19 cellular contexts compared by ENCODE assay signal in genomic region chr3:38640661-38641441, GRCh38. TPM values are rescaled to one million over a fixed set of nuclear protein-coding genes. Genes with fewer than 3 reads are reported as not detected.
DNase-seq lines count a peak whose midpoint lies in the region; ATAC-seq and TF ChIP-seq lines count a peak whose summit lies in the region.
"Had no signal": no experiment of that assay in that cellular context is flagged by ENCODE, and none has a peak within 500 bp of the region (broad histone marks: within the 10 kb centered on the region; RNA-seq: fewer than 3 reads in every experiment).

No MANE protein-coding gene starts in this region.

- H3K27ac ChIP-seq in GM23338 (ENCODE audit: low read depth) (no peak overlapping the region), HUES64 (ENCODE audit: low read depth, low read length) (no peak overlapping the region)
- H3K27ac ChIP-seq: esophagus squamous epithelium, pancreas had no signal

- TF ChIP-seq CTCF in GM23338 (conservative IDR thresholded peaks at IDR 0.05; ENCODE audit: low read depth in 2 of 2): no peak
- TF ChIP-seq CTCF in brain (conservative IDR thresholded peaks at IDR 0.05): no peak
- no peak for TF ChIP-seq CTCF in neural crest cell (conservative IDR thresholded peaks at IDR 0.05)

- H3K4me1 Mint-ChIP-seq in GM23338: peaks cover 46% of the 10 kb centered on the region
- H3K4me1 Mint-ChIP-seq in brain: peaks cover 33% of the 10 kb centered on the region
- H3K4me1 Mint-ChIP-seq in neural crest cell: peaks cover 7% of the 10 kb centered on the region

- H3K36me3 Mint-ChIP-seq in GM23338 (ENCODE audit: low read depth) (no peaks in the 10 kb centered on the region), brain (no peaks in the 10 kb centered on the region), neural crest cell (ENCODE audit: low read depth) (no peaks in the 10 kb centered on the region)

- H3K79me2 ChIP-seq in GM23338 (replicated peaks; ENCODE audit: insufficient read depth): no peaks in the 10 kb centered on the region

- no peaks in the 10 kb centered on the region for H3F3A ChIP-seq in GM23338 (replicated peaks; ENCODE audit: low read depth)

- H3K9ac ChIP-seq in HUES64 (ENCODE audit: low read depth, low read length): no peak overlapping the region

- WGBS in HUES64: 18% methylated on average over 18 of the region's 18 CpGs

- H2AFZ ChIP-seq in GM23338: no peak overlapping the region

- no peaks in the 10 kb centered on the region for H3K9me3 ChIP-seq in HUES64 (ENCODE audit: insufficient read depth, low read depth, low read length)
- H3K9me3 ChIP-seq: esophagus squamous epithelium, pancreas had no signal

- H4K20me1 ChIP-seq in GM23338 (replicated peaks; ENCODE audit: insufficient read depth): 0 out of 2 replicates have a peak, but pooled peaks cover 4% of the 10 kb centered on the region

- H3K4me1 ChIP-seq in GM23338 (ENCODE audit: insufficient read depth) (peaks cover 36% of the 10 kb centered on the region), HUES64 (ENCODE audit: insufficient read depth, low read length) (peaks cover 27% of the 10 kb centered on the region)
- H3K4me1 ChIP-seq: esophagus squamous epithelium, pancreas had no signal

- H3K27me3 ChIP-seq in GM23338 (ENCODE audit: insufficient read depth) (no peaks in the 10 kb centered on the region), HUES64 (ENCODE audit: insufficient read depth, low read length) (peaks cover 22% of the 10 kb centered on the region; the same call in 1 of the 2 replicates)
- H3K27me3 ChIP-seq: pancreas had no signal

- H3K4me2 ChIP-seq in GM23338: peak overlapping the region; percentile 40

- no peaks in the 10 kb centered on the region for H3K36me3 ChIP-seq in GM23338 (ENCODE audit: insufficient read depth)
- no peaks in the 10 kb centered on the region for H3K36me3 ChIP-seq in HUES64 (ENCODE audit: insufficient read depth, low read length)
- H3K36me3 ChIP-seq: esophagus squamous epithelium, pancreas had no signal

- H3K27me3 Mint-ChIP-seq in GM23338 (ENCODE audit: insufficient read depth, low read depth, poor library complexity) (peaks cover 15% of the 10 kb centered on the region), brain (peaks cover 3% of the 10 kb centered on the region), neural crest cell (ENCODE audit: low read depth) (peaks cover 5% of the 10 kb centered on the region)
- H3K27me3 Mint-ChIP-seq: stimulated activated naive CD8-positive, alpha-beta T cell treated with anti-CD3 and anti-CD28 coated beads, Interleukin-15, Interleukin-2, amounts not matched to agents 100 ng/mL and 50 ng/mL, for 24 hours had no signal

- H3K9me3 Mint-ChIP-seq in GM23338 (no peaks in the 10 kb centered on the region), brain (peaks cover 0 to 2% (median 0%) of the 10 kb centered on the region in 5 experiments), neural crest cell (no peaks in the 10 kb centered on the region)
- H3K9me3 Mint-ChIP-seq: central memory CD8-positive, alpha-beta T cell; stimulated activated naive CD8-positive, alpha-beta T cell treated with anti-CD3 and anti-CD28 coated beads, Interleukin-15, Interleukin-2, amounts not matched to agents 100 ng/mL and 50 ng/mL, for 24 hours had no signal

- peak overlapping the region; percentile 21 for H3K4me3 ChIP-seq in GM23338
- H3K4me3 ChIP-seq in HUES64 (ENCODE audit: low read length): peak overlapping the region; percentile 15; the same call in 1 of the 2 replicates
- H3K4me3 ChIP-seq: esophagus squamous epithelium, pancreas had no signal

- peak; percentile 84 for ATAC-seq in GM23338
- ATAC-seq: pancreas had no signal

- peak; percentile 90 for DNase-seq in GM23338 (ENCODE audit: low spot score)
- peak; percentile 48 for DNase-seq in neural crest cell (ENCODE audit: low read depth, low spot score)
- no peak for DNase-seq in HT-29 (ENCODE audit: low spot score)
- DNase-seq in activated CD4-positive, alpha-beta T cell treated with anti-CD3 and anti-CD28 coated beads, Interleukin-2, amount 50 U/mL, for 1 hour: no peak
- no peak for DNase-seq in MV-4-11 (lab: John Stamatoyannopoulos, UW)
- DNase-seq: activated naive CD4-positive, alpha-beta T cell; AML-193; DND-41; effector CD4-positive, alpha-beta T cell; esophagus squamous epithelium; NCI-H226; pancreas; Right ventricle myocardium superior; SW 1271; trophoblast cell had no signal

- H3K27ac Mint-ChIP-seq in GM23338: no peak overlapping the region
- peak overlapping the region in 1 of 5 experiments; percentile 44 for H3K27ac Mint-ChIP-seq in brain
- no peak overlapping the region for H3K27ac Mint-ChIP-seq in neural crest cell (ENCODE audit: unreplicated experiment)
- H3K27ac Mint-ChIP-seq: stimulated activated naive CD8-positive, alpha-beta T cell treated with anti-CD3 and anti-CD28 coated beads, Interleukin-15, Interleukin-2, amounts not matched to agents 100 ng/mL and 50 ng/mL, for 24 hours had no signal

- H3K9me2 ChIP-seq in GM23338 (ENCODE audit: insufficient read depth): no peaks in the 10 kb centered on the region

- peak overlapping the region; percentile 48 for H3K4me3 Mint-ChIP-seq in GM23338
- H3K4me3 Mint-ChIP-seq in brain: peak overlapping the region in 4 of 5 experiments; percentile 22 to 66 (median 50)
- H3K4me3 Mint-ChIP-seq in neural crest cell: no peak overlapping the region
- H3K4me3 Mint-ChIP-seq: central memory CD8-positive, alpha-beta T cell; stimulated activated naive CD8-positive, alpha-beta T cell treated with anti-CD3 and anti-CD28 coated beads, Interleukin-15, Interleukin-2, amounts not matched to agents 100 ng/mL and 50 ng/mL, for 24 hours had no signal

TF ChIP-seq in GM23338, 12 proteins besides CTCF, POLR2A, EP300 and RAD21:
- TF ChIP-seq ZNF462 (CRISPR knock-in tag; IDR thresholded peaks at IDR 0.05): peak; percentile 18; the same call in 1 of the 2 replicates
- TF ChIP-seq JUNB (IDR thresholded peaks at IDR 0.05; ENCODE audit: unreplicated experiment): no peak

RNA-seq across cellular contexts. Expression of gene SCN5A, which starts 8.6 kb away (rescaled TPM):
- 8.2 and 10.6 TPM in 2 replicates for total RNA-seq in GM23338 (2014; rRNA removed; shearing (Covaris generic))
- 8.4 and 10.2 TPM in 2 replicates for polyA plus RNA-seq in GM23338 (2016; fragmentation: Nextera tagmentation; extraction: Ambion mirVana)
- polyA plus RNA-seq in HUES64 (2013, experiment 1 of 2): 2.5 TPM
- polyA plus RNA-seq in HUES64 (2013, experiment 2 of 2): 2.7 TPM
- polyA plus RNA-seq in brain (ENCODE audit: insufficient read depth, low read depth, low replicate concordance): 1.4 TPM
- 0.41 and 1.2 TPM in 2 replicates for total RNA-seq in neural crest cell
- not detected in 2 replicates for total RNA-seq in HT-29 (2014; rRNA removed; shearing (Covaris generic))

Comparison
In these comparisons a context has a peak if more than half of its experiments do, and no peak if none do; other contexts are left out.
1. DNase-seq: peak in GM23338 (single experiment) and neural crest cell (single experiment); none in HT-29 (single experiment), activated CD4-positive, alpha-beta T cell treated with anti-CD3 and anti-CD28 coated beads, Interleukin-2, amount 50 U/mL, for 1 hour (single experiment) and MV-4-11 (single experiment).